In the genomic region with DNA sequence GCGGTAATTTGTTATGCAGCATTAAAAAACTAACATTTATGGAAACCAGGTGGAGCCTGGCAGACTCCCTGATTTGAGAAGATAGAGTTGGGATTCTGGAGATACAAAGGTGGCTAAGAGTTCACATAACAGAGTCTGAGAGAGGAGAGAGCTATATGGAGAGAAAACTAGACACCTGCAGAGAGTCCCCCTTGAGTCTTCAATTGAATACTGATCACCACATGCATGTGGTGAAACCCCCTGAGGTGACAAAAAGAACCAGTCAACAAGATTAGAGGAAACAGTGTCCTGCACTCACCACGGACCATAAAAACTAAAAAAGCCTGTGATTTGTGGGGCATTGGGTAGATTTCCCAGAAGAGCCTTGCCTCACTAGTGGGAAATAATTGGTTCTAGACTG, we compare ENCODE assay signal across 34 cellular contexts. TPM values are rescaled to one million over a fixed set of nuclear protein-coding genes. Genes with fewer than 3 reads are reported as not detected.
"Had no signal": no experiment of that assay in that cellular context is flagged by ENCODE, and none has a peak within 500 bp of the region (broad histone marks: within the 10 kb centered on the region; RNA-seq: fewer than 3 reads in every experiment).

No MANE protein-coding gene starts in this region.

- H3K4me1 ChIP-seq: ascending aorta, Peyer's patch, SJSA1 had no signal

- H3K4me3 Mint-ChIP-seq: activated CD8-positive, alpha-beta T cell treated with anti-CD3 and anti-CD28 coated beads, Interleukin-2, amount 10 ng/mL, durations not matched to agents 7 days and 5 days; activated naive CD8-positive, alpha-beta T cell; activated T-cell treated with anti-CD3 and anti-CD28 coated beads, Interleukin-2, amount 50 U/mL, for 24 hours; central memory CD8-positive, alpha-beta T cell; T-helper 1 cell treated with Interleukin-12 subunit alpha and Interleukin-12 subunit beta and Interleukin-4 antibody, amounts not matched to agents 30 μg/mL and 1 μg/mL, for 36 hours; T-helper 2 cell treated with Interferon-gamma antibody and Interleukin-4, amounts not matched to agents 5 μg/mL and 100 μg/mL, for 36 hours; WTC11 had no signal

- H3K4me1 Mint-ChIP-seq: WTC11 had no signal

- H3K36me3 ChIP-seq: ascending aorta, cardiac muscle cell, SJSA1 had no signal

- H3K27ac ChIP-seq: ascending aorta, cardiac muscle cell, Peyer's patch, SJSA1 had no signal

- H3K27ac Mint-ChIP-seq: activated CD8-positive, alpha-beta T cell treated with anti-CD3 and anti-CD28 coated beads, Interleukin-2, amount 10 ng/mL, durations not matched to agents 7 days and 5 days; activated naive CD8-positive, alpha-beta T cell; activated T-cell treated with anti-CD3 and anti-CD28 coated beads, Interleukin-2, amount 50 U/mL, for 24 hours; activated T-helper 2 cell treated with anti-CD3 and anti-CD28 coated beads, Interferon-gamma antibody, Interleukin-2, Interleukin-4, amounts not matched to agents 10 μg/mL and 5 μg/mL and 100 μg/mL, durations not matched to agents 14 hours and 24 hours and 36 hours; T-helper 1 cell treated with Interleukin-12 subunit alpha and Interleukin-12 subunit beta and Interleukin-4 antibody, amounts not matched to agents 30 μg/mL and 1 μg/mL, for 36 hours; T-helper 2 cell treated with Interferon-gamma antibody and Interleukin-4, amounts not matched to agents 5 μg/mL and 100 μg/mL, for 36 hours; WTC11 had no signal

- H3K4me3 ChIP-seq: ascending aorta, cardiac muscle cell, K562, Peyer's patch, SJSA1 had no signal

- H3K36me3 Mint-ChIP-seq: WTC11 had no signal

- ATAC-seq: activated CD4-positive, CD25-positive, alpha-beta regulatory T cell treated with anti-CD3 and anti-CD28 coated beads, Interleukin-2, amount 50 U/mL, for 24 hours; activated CD8-positive, alpha-beta T cell treated with anti-CD3 and anti-CD28 coated beads, Interleukin-2, amount 10 ng/mL, durations not matched to agents 7 days and 5 days; K562; PC-3; WTC11 had no signal

- H3K4me2 ChIP-seq: SK-N-SH had no signal

- H3K9ac ChIP-seq: SK-N-SH had no signal

- DNase-seq: activated CD4-positive, alpha-beta T cell treated with anti-CD3 and anti-CD28 coated beads for 48 hours; activated CD4-positive, alpha-beta T cell treated with anti-CD3 and anti-CD28 coated beads, Interleukin-2, amount 50 U/mL, for 4 hours; activated CD8-positive, alpha-beta T cell treated with anti-CD3 and anti-CD28 coated beads, Interleukin-2, amount 10 ng/mL, durations not matched to agents 7 days and 5 days; activated gamma-delta T cell; activated naive CD4-positive, alpha-beta T cell treated with Interleukin-2 at 50 U/mL for 16 hours; activated T-cell treated with anti-CD3 and anti-CD28 coated beads, Interleukin-2, amount 50 U/mL, for 24 hours; amygdala; IMR-90; NCI-H1105; NCI-H1417 treated with DMSO at 0.1 percent for 48 hours; NCI-H187 treated with DMSO at 0.1 percent for 48 hours; NCI-H2081; NCI-H2171 treated with DMSO at 0.1 percent for 48 hours; NCI-H2227 treated with DMSO at 0.1 percent for 48 hours; NCI-H524 treated with DMSO at 0.1 percent for 48 hours; NK-92 treated with Interleukin-12 subunit alpha and Interleukin-12 subunit beta, amount 100 ng/mL, for 24 hours; PC-3; Peyer's patch; RPMI8226; SHP77 treated with DMSO at 0.1 percent for 48 hours; SK-N-SH had no signal

- H3K9me3 ChIP-seq: SJSA1, SK-N-SH had no signal

- H3K27me3 Mint-ChIP-seq: activated naive CD8-positive, alpha-beta T cell; activated T-cell treated with anti-CD3 and anti-CD28 coated beads, Interleukin-2, amount 50 U/mL, for 24 hours; central memory CD8-positive, alpha-beta T cell had no signal

- H3K27me3 ChIP-seq: ascending aorta, cardiac muscle cell, Peyer's patch, SJSA1 had no signal

RNA-seq across cellular contexts. Expression of a gene that starts 10.1 kb away (rescaled TPM):
- total RNA-seq: cardiac muscle cell, PC-3 had no signal

RNA-seq across cellular contexts. Expression of a gene that starts 20.8 kb away (rescaled TPM):
- total RNA-seq: IMR-90, NCI-H460, PC-3, SJSA1, WTC11 had no signal

RNA-seq across cellular contexts. Expression of a gene that starts 41.6 kb away (rescaled TPM):
- total RNA-seq: IMR-90, M059J, NCI-H460, PC-3, SJSA1 had no signal
